27 cellular contexts compared by ENCODE assay signal in the genomic region with DNA sequence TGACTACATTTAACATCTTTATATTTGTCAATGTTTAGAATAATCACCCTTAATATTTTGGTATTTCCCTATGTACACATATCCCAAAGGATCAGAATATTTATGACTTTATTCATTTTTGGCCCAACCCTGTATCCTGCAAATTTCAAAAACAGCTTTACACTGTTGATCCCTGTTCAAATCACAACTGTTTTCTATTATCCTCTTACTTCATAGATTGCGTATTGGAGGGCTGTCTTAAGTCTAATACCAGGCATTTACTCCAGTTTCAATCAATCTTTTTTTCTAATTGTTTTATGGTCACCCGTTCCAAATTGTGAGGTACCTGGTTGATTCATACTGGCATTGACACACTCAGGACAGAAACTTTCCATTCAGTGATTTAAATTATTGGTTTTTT.
"Had no signal": no experiment of that assay in that cellular context is flagged by ENCODE, and none has a peak within 500 bp of the region (broad histone marks: within the 10 kb centered on the region; RNA-seq: fewer than 3 reads in every experiment).

No MANE protein-coding gene starts in this region.

- H3K4me1 Mint-ChIP-seq: naive thymus-derived CD8-positive, alpha-beta T cell; stimulated activated naive CD8-positive, alpha-beta T cell treated with anti-CD3 and anti-CD28 coated beads, Interleukin-15, amount 100 ng/mL, for 72 hours had no signal

- H3K9me3 ChIP-seq: colonic mucosa, gastroesophageal sphincter, heart left ventricle, left lung, pancreas, right lobe of liver, suprapubic skin, transverse colon, upper lobe of right lung, uterus had no signal

- H3K27me3 ChIP-seq: colonic mucosa, foreskin keratinocyte, gastroesophageal sphincter, heart left ventricle, hepatocyte, left lung, pancreas, right lobe of liver, suprapubic skin, transverse colon, upper lobe of right lung, uterus had no signal

- H3K4me3 ChIP-seq: colonic mucosa, gastroesophageal sphincter, heart left ventricle, hepatocyte, left lung, pancreas, right lobe of liver, smooth muscle cell, suprapubic skin, transverse colon, upper lobe of right lung, uterus had no signal

- H3K27me3 Mint-ChIP-seq: dendritic cell treated with granulocyte-macrophage colony-stimulating factor and Interleukin-4, amounts not matched to agents 40 ng/mL and 50 ng/mL, for 4 days; progenitor cell of endocrine pancreas had no signal

- H3K27ac Mint-ChIP-seq: dendritic cell treated with granulocyte-macrophage colony-stimulating factor and Interleukin-4, amounts not matched to agents 40 ng/mL and 50 ng/mL, for 4 days; endodermal cell; naive thymus-derived CD8-positive, alpha-beta T cell; progenitor cell of endocrine pancreas had no signal

- H3K36me3 ChIP-seq: colonic mucosa, gastroesophageal sphincter, heart left ventricle, left lung, pancreas, right lobe of liver, suprapubic skin, transverse colon, upper lobe of right lung, uterus had no signal

- H3K9me3 Mint-ChIP-seq: dendritic cell treated with granulocyte-macrophage colony-stimulating factor and Interleukin-4, amounts not matched to agents 40 ng/mL and 50 ng/mL, for 4 days; endodermal cell; naive thymus-derived CD8-positive, alpha-beta T cell; stimulated activated naive CD8-positive, alpha-beta T cell treated with anti-CD3 and anti-CD28 coated beads, Interleukin-15, amount 100 ng/mL, for 72 hours had no signal

- H3K4me1 ChIP-seq: colonic mucosa, foreskin keratinocyte, gastroesophageal sphincter, left lung, suprapubic skin, upper lobe of right lung, uterus had no signal

- H3K4me3 Mint-ChIP-seq: dendritic cell treated with granulocyte-macrophage colony-stimulating factor and Interleukin-4, amounts not matched to agents 40 ng/mL and 50 ng/mL, for 4 days; endodermal cell; naive thymus-derived CD8-positive, alpha-beta T cell; stimulated activated naive CD8-positive, alpha-beta T cell treated with anti-CD3 and anti-CD28 coated beads, Interleukin-15, amount 100 ng/mL, for 72 hours had no signal

- DNase-seq: colonic mucosa; effector CD8-positive, alpha-beta T cell; endodermal cell; foreskin keratinocyte; heart left ventricle; left cardiac atrium; left lung; mesendoderm; naive thymus-derived CD8-positive, alpha-beta T cell; occipital lobe; pancreas; right lobe of liver; stimulated activated CD4-positive, alpha-beta T cell treated with anti-CD3 and anti-CD28 coated beads, Interleukin-12 subunit alpha, Interleukin-12 subunit beta, amount 100 ng/mL, for 4 hours; stimulated activated CD4-positive, alpha-beta T cell treated with anti-CD3 and anti-CD28 coated beads, Interleukin-1b, Interleukin-23, amount 100 ng/mL, for 48 hours; stimulated activated CD4-positive, alpha-beta T cell treated with anti-CD3 and anti-CD28 coated beads, Interleukin-4, amount 100 ng/mL, for 1 hour; stimulated activated CD8-positive, alpha-beta memory T cell treated with anti-CD3 and anti-CD28 coated beads, Interleukin-4, amount 100 ng/mL, for 48 hours; stimulated activated naive CD4-positive, alpha-beta T cell; stimulated activated naive CD8-positive, alpha-beta T cell treated with anti-CD3 and anti-CD28 coated beads, Interleukin-15, amount 100 ng/mL, for 72 hours; transverse colon; upper lobe of right lung; uterus had no signal

- H3K36me3 Mint-ChIP-seq: naive thymus-derived CD8-positive, alpha-beta T cell had no signal
